8 cellular contexts compared by ENCODE assay signal in genomic region chr11:118565062-118565461, GRCh38. TPM values are rescaled to one million over a fixed set of nuclear protein-coding genes. Genes with fewer than 3 reads are reported as not detected.
DNase-seq lines count a peak whose midpoint lies in the region; ATAC-seq and TF ChIP-seq lines count a peak whose summit lies in the region.

No MANE protein-coding gene starts in this region.

- H3K4me3 Mint-ChIP-seq in CD8-positive, alpha-beta T cell, result peak overlapping the region; percentile 71
- H3K4me3 Mint-ChIP-seq in progenitor cell of endocrine pancreas (ENCODE audit: low read depth), result peak overlapping the region; percentile 59

- H3K4me1 ChIP-seq in CD8-positive, alpha-beta T cell (ENCODE audit: insufficient read depth, low read length), result peaks cover 5% of the 10 kb centered on the region

- no peaks in the 10 kb centered on the region for H3K27me3 ChIP-seq in CD8-positive, alpha-beta T cell (ENCODE audit: insufficient read depth, low read length)

- POLR2A ChIA-PET in CD8-positive, alpha-beta T cell (lab: Charles Lee), result no interaction called here

- CTCF ChIA-PET in CD8-positive, alpha-beta T cell (lab: Charles Lee), result no interaction called here

- TF ChIP-seq CTCF in CD8-positive, alpha-beta T cell (IDR thresholded peaks at IDR 0.05), result no peak
- no peak for TF ChIP-seq CTCF in progenitor cell of endocrine pancreas (IDR thresholded peaks at IDR 0.05; ENCODE audit: unreplicated experiment)
- no peak for TF ChIP-seq CTCF in GM13977 (IDR thresholded peaks at IDR 0.05; ENCODE audit: extremely low read depth, insufficient read depth, missing control alignments)

- intact Hi-C loops in CD8-positive, alpha-beta T cell (cut with DNase I, micrococcal nuclease), result loop anchor here (1.0 to 10.0 kb wide), 6 partner anchors 34 to 1333 kb away; partner anchors contain the start of genes PCSK7 (in 2 of the 2), RNF214 (in 2 of the 2), CENATAC (in 1 of the 2) and TMEM25 (in 1 of the 2)

- no peak for ATAC-seq in CD8-positive, alpha-beta T cell
- ATAC-seq in HG03460 (IDR thresholded peaks at IDR 0.05; ENCODE audit: unreplicated experiment), result no peak

- no peak overlapping the region for H3K4me3 ChIP-seq in CD8-positive, alpha-beta T cell (ENCODE audit: low read depth, low read length)

- H3K27ac ChIP-seq in CD8-positive, alpha-beta T cell (ENCODE audit: low read depth, low read length), result no peak overlapping the region

- in situ Hi-C loops in GM13977 (cut with MboI; ENCODE audit: low pct_unique_long_range_greater_than_20kb, low sequenced_read_pairs, unreplicated experiment), result no loop called here

- peak overlapping the region; percentile 78 for H3K27ac Mint-ChIP-seq in CD8-positive, alpha-beta T cell
- peak overlapping the region; percentile 29 for H3K27ac Mint-ChIP-seq in progenitor cell of endocrine pancreas

- peak in 1 of 7 experiments; percentile 47 for DNase-seq in CD8-positive, alpha-beta T cell
- DNase-seq in RPMI7951 (ENCODE audit: low read depth), result peak; percentile 13
- DNase-seq in fibroblast of peridontal ligament (ENCODE audit: extremely low read depth), result peak; percentile 67
- DNase-seq in progenitor cell of endocrine pancreas (ENCODE audit: low spot score, unreplicated experiment), result no peak
- no peak for DNase-seq in NOMO-1 treated with DMSO at 0.1 percent for 48 hours (lab: John Stamatoyannopoulos, UW; ENCODE audit: unreplicated experiment)
- no peak for DNase-seq in NCI-H2081 (lab: John Stamatoyannopoulos, UW)
- no peak for DNase-seq in GM13977 (ENCODE audit: low spot score)

- no peaks in the 10 kb centered on the region for H3K9me3 Mint-ChIP-seq in CD8-positive, alpha-beta T cell
- H3K9me3 Mint-ChIP-seq in progenitor cell of endocrine pancreas (ENCODE audit: low read depth), result no peaks in the 10 kb centered on the region

- H3K36me3 ChIP-seq in CD8-positive, alpha-beta T cell (ENCODE audit: insufficient read depth, low read length), result no peaks in the 10 kb centered on the region

- peaks cover 19% of the 10 kb centered on the region for H3K36me3 Mint-ChIP-seq in CD8-positive, alpha-beta T cell
- H3K36me3 Mint-ChIP-seq in progenitor cell of endocrine pancreas (ENCODE audit: insufficient read depth), result no peaks in the 10 kb centered on the region

- H3K9me3 ChIP-seq in CD8-positive, alpha-beta T cell (ENCODE audit: low read length), result no peaks in the 10 kb centered on the region

- no peaks in the 10 kb centered on the region for H3K27me3 Mint-ChIP-seq in CD8-positive, alpha-beta T cell (ENCODE audit: low read depth)
- H3K27me3 Mint-ChIP-seq in progenitor cell of endocrine pancreas, result no peaks in the 10 kb centered on the region

- H3K4me1 Mint-ChIP-seq in CD8-positive, alpha-beta T cell (ENCODE audit: low read depth), result peaks cover 22% of the 10 kb centered on the region
- peaks cover 4% of the 10 kb centered on the region for H3K4me1 Mint-ChIP-seq in progenitor cell of endocrine pancreas (ENCODE audit: low read depth)

RNA-seq across cellular contexts. Expression of gene IFT46, which starts 0.7 kb away (rescaled TPM):
- total RNA-seq in CD8-positive, alpha-beta T cell, result 1 to 10 TPM; 4.8 to 5.6 TPM
- 55.3 and 57.9 TPM in 2 replicates for total RNA-seq in RPMI7951 (2014; rRNA removed; shearing (Covaris generic))
- 23.5 and 23.7 TPM in 2 replicates for total RNA-seq in progenitor cell of endocrine pancreas

RNA-seq across cellular contexts. Expression of gene ARCN1, which starts 7.1 kb away (rescaled TPM):
- total RNA-seq in CD8-positive, alpha-beta T cell, result 10 to 100 TPM; 77.8 to 81.2 TPM
- 160 and 198 TPM in 2 replicates for total RNA-seq in RPMI7951 (2014; rRNA removed; shearing (Covaris generic))
- 112 TPM in 2 replicates for total RNA-seq in progenitor cell of endocrine pancreas

RNA-seq across cellular contexts. Expression of gene TMEM25, which starts 34.1 kb away (rescaled TPM):
- total RNA-seq in CD8-positive, alpha-beta T cell, result 10 to 100 TPM; 11.3 to 14.0 TPM
- 0.84 and 4.2 TPM in 2 replicates for total RNA-seq in RPMI7951 (2014; rRNA removed; shearing (Covaris generic))
- 53.5 and 59.5 TPM in 2 replicates for total RNA-seq in progenitor cell of endocrine pancreas

RNA-seq across cellular contexts. Expression of gene TTC36, which starts 37.8 kb away (rescaled TPM):
- total RNA-seq in CD8-positive, alpha-beta T cell, result under 1 TPM in 1 of 2 experiments, not detected in 1; 0.65 TPM
- not detected in 2 replicates for total RNA-seq in RPMI7951 (2014; rRNA removed; shearing (Covaris generic))
- total RNA-seq in progenitor cell of endocrine pancreas, result 2.2 and 3.3 TPM in 2 replicates

RNA-seq across cellular contexts. Expression of gene PHLDB1, which starts 42.4 kb away (rescaled TPM):
- 1 to 10 TPM; 4.3 to 5.9 TPM for total RNA-seq in CD8-positive, alpha-beta T cell
- 45.1 and 50.9 TPM in 2 replicates for total RNA-seq in RPMI7951 (2014; rRNA removed; shearing (Covaris generic))
- total RNA-seq in progenitor cell of endocrine pancreas, result 106 and 110 TPM in 2 replicates

Comparison
In these comparisons a context has a peak if more than half of its experiments do, and no peak if none do; other contexts are left out.
1. DNase-seq: peak in RPMI7951 (single experiment) and fibroblast of peridontal ligament (single experiment); none in progenitor cell of endocrine pancreas (single experiment), NOMO-1 treated with DMSO at 0.1 percent for 48 hours (single experiment), NCI-H2081 (0 of 2) and GM13977 (single experiment).